ENCODE assay signal across 8 cellular contexts in the genomic region with DNA sequence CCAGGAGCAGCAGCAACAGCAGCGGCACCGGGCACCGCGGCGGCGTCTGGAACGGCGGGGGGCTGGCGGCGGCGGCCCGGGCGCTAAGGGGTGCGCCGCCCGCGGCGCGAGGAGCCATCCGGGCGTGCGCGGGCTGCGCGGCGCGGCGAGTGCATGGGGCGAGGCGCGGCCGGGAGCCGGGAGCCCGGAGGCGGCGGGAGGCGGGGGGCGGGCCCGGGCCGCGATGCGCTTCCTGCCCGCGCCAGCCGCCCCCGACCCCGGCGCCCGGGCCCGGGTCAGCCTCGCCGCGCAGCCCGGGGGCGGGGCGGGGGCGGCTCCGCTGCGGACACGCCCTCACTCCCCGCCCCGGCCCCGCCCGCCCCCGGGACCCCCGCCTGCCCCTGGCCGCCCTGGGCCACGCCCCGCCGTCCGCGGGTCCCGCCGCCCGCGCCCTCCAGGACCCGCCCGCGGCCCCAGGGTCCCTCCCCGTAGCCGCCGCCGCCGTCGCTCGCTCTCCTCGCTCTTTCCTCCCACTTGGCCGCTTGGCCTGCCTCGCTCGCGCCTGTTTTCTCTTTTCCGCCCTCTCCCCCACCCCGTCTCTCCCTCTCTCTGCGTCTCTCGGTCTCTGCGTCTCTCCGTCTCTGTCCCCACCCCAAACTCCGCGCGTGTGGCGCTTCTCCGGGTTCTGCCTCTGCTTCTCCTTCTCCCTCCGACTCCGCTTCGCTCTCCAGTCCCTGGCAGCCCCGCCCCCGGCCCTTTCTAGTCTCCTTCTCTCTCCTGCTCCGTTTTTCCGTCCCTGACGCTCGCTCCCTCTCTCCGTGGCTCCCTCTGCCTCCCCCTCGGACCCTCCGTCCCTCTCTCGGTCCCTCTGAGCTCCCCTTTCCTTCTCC. TPM values are rescaled to one million over a fixed set of nuclear protein-coding genes. Genes with fewer than 3 reads are reported as not detected.
DNase-seq lines count a peak whose midpoint lies in the region; ATAC-seq and TF ChIP-seq lines count a peak whose summit lies in the region.

Gene PLXND1 (minus strand): TSS at position 155 of the 869 bp plus-strand sequence. CDS start 37 bp downstream, at position 118.

- H3K27me3 Mint-ChIP-seq in osteocyte (ENCODE audit: unreplicated experiment) = no peaks in the 10 kb centered on the region

- no peaks in the 10 kb centered on the region for H3K36me3 Mint-ChIP-seq in osteocyte (ENCODE audit: unreplicated experiment)

- peak; percentile 76 for DNase-seq in CD1c-positive myeloid dendritic cell (ENCODE audit: extremely low spot score)
- DNase-seq in Panc1 (ENCODE audit: low read depth, low spot score) = no peak
- peak; percentile 84 to 92 (median 86) for DNase-seq in heart left ventricle
- DNase-seq in osteocyte (ENCODE audit: extremely low spot score, unreplicated experiment) = peak; percentile 90
- no peak for DNase-seq in putamen (ENCODE audit: low spot score)

- H3K27ac ChIP-seq in Panc1 (ENCODE audit: low read length) = peak within 1 kb of the TSS; percentile 85
- H3K27ac ChIP-seq in angular gyrus (ENCODE audit: low read depth, low read length) = peak within 1 kb of the TSS; percentile 90
- peak within 1 kb of the TSS; percentile 88 to 98 (median 96) for H3K27ac ChIP-seq in heart left ventricle

- H3K9me3 ChIP-seq in Panc1 (ENCODE audit: control insufficient read depth, insufficient read depth, low read depth, low read length) (no peaks in the 10 kb centered on the region), heart left ventricle (no peaks in the 10 kb centered on the region)

- no peaks in the 10 kb centered on the region for H3K27me3 ChIP-seq in Panc1 (ENCODE audit: control insufficient read depth, insufficient read depth, low read length)
- peaks cover 0 to 12% (median 3%) of the 10 kb centered on the region in 9 donors for H3K27me3 ChIP-seq in heart left ventricle

- H3K4me3 ChIP-seq in Panc1 (ENCODE audit: low read depth in 2 of 2, low read length in 2 of 2) (peak within 1 kb of the TSS; percentile 57 to 92), heart left ventricle (peak within 1 kb of the TSS; percentile 61 to 99 (median 82))

- no TSS peak for BruUV-seq in Panc1 (replicated peaks; lab: Mats Ljungman, UMichigan)

- H3K4me3 Mint-ChIP-seq in osteocyte (ENCODE audit: unreplicated experiment) = peak within 1 kb of the TSS; percentile 97

- ATAC-seq in HG02642 (IDR thresholded peaks at IDR 0.05; ENCODE audit: poor library complexity, unreplicated experiment) (peak; percentile 34), Panc1 (peak; percentile 75), heart left ventricle (peak; percentile 35 to 75 (median 68)), HG02610 (IDR thresholded peaks at IDR 0.05; ENCODE audit: unreplicated experiment) (no peak)

- CTCF ChIA-PET in Panc1 (lab: Charles Lee) = no interaction called here

- TF ChIP-seq CTCF in Panc1 (IDR thresholded peaks at IDR 0.05) (no peak), heart left ventricle (IDR thresholded peaks at IDR 0.05) (no peak), osteocyte (IDR thresholded peaks at IDR 0.05) (no peak)

- peaks cover 70% of the 10 kb centered on the region for H3K4me1 Mint-ChIP-seq in osteocyte (ENCODE audit: unreplicated experiment)

- peak in 1 of 2 donors; percentile 60 for TF ChIP-seq POLR2A in heart left ventricle (IDR thresholded peaks at IDR 0.05)

- H3K27ac Mint-ChIP-seq in osteocyte (ENCODE audit: unreplicated experiment) = peak within 1 kb of the TSS; percentile 95

- intact Hi-C loops in Panc1 (cut with micrococcal nuclease; ENCODE audit: unreplicated experiment) (no loop called here), heart left ventricle (cut with DNase I) (loop anchor here in 8 of 10 donors (1.0 to 5.0 kb wide), 4 partner anchors 20 to 116 kb away; no protein-coding TSS in a partner anchor)

- H3K4me1 ChIP-seq in Panc1 (ENCODE audit: control insufficient read depth, insufficient read depth, low read length) (peaks cover 51% of the 10 kb centered on the region), heart left ventricle (peaks cover 21 to 86% (median 60%) of the 10 kb centered on the region in 12 donors)

- 2 to 8% (median 3%) methylated on average over 42 to 111 of the region's 115 CpGs for WGBS in heart left ventricle, 4 donors

- no peaks in the 10 kb centered on the region for H3K9me3 Mint-ChIP-seq in osteocyte (ENCODE audit: unreplicated experiment)

- no peaks in the 10 kb centered on the region for H3K36me3 ChIP-seq in Panc1 (ENCODE audit: control insufficient read depth, insufficient read depth, low read length)
- peaks cover 0 to 7% (median 0%) of the 10 kb centered on the region in 9 donors for H3K36me3 ChIP-seq in heart left ventricle

- in situ Hi-C loops in Panc1 (cut with HindIII; ENCODE audit: low pct_unique_long_range_greater_than_20kb, low sequenced_read_pairs) = no loop called here

- POLR2A ChIA-PET in Panc1 (lab: Charles Lee) = interaction anchor here (0.5 kb wide), 1 partner anchor 53 kb away, joined by 3 read pairs; no protein-coding TSS in a partner anchor

RNA-seq across cellular contexts. Expression of gene PLXND1, which starts in this region (rescaled TPM):
- total RNA-seq in Panc1 (2021; ENCODE audit: unreplicated experiment) (248 TPM), heart left ventricle (100 to 1,000 TPM in 2 of 9 donors, 10 to 100 TPM in 7; 40.8 to 218 (median 64.9) TPM), osteocyte (316 and 358 TPM in 2 replicates)
- polyA plus RNA-seq in Panc1 (2012; ENCODE audit: insufficient read length) = 456 TPM
- 10 to 100 TPM; 66.4 to 67.3 TPM for polyA plus RNA-seq in heart left ventricle

Comparison
In these comparisons a context has a peak if more than half of its experiments do, and no peak if none do; other contexts are left out.
1. DNase-seq: peak in CD1c-positive myeloid dendritic cell (single experiment), heart left ventricle (5 of 5) and osteocyte (single experiment); none in Panc1 (single experiment) and putamen (single experiment).
2. Peak in every context shown above with its lines, with median percentiles within 50 percentile points of each other: H3K27ac ChIP-seq.